In genomic region chr10:97334370-97335175, GRCh38 we compare ENCODE assay signal across 8 cellular contexts. TPM values are rescaled to one million over a fixed set of nuclear protein-coding genes. Genes with fewer than 3 reads are reported as not detected.
A peak's percentile ranks its signal among the peaks of the same experiment; 100 is the strongest.
DNase-seq lines count a peak whose midpoint lies in the region; ATAC-seq and TF ChIP-seq lines count a peak whose summit lies in the region.

TSS of gene FRAT2 (minus strand) at chr10:97334729. CDS start at chr10:97334572, 157 bp downstream.

- H3K27ac ChIP-seq in aorta (ENCODE audit: low read depth in 1 of 2, low read length in 2 of 2): peak within 1 kb of the TSS in 1 of 2 donors; percentile 70

- ATAC-seq in GM18498 (IDR thresholded peaks at IDR 0.05; ENCODE audit: unreplicated experiment) (peak; percentile 91), HG02798 (IDR thresholded peaks at IDR 0.05; ENCODE audit: poor library complexity, unreplicated experiment) (peak; percentile 89), aorta (ENCODE audit: low FRiP score) (peak; percentile 98)

- no peaks in the 10 kb centered on the region for H3K9me3 ChIP-seq in aorta (ENCODE audit: control insufficient read depth, low read length)

- WGBS in aorta, 2 donors: 1% methylated on average over 79 to 103 of the region's 103 CpGs

- no peaks in the 10 kb centered on the region for H3K4me1 ChIP-seq in aorta (ENCODE audit: control insufficient read depth in 1 of 2, insufficient read depth in 2 of 2, low read length in 2 of 2)

- in situ Hi-C loops in astrocyte of the cerebellum (cut with HindIII; ENCODE audit: low sequenced_read_pairs): no loop called here

- H3K4me3 ChIP-seq in astrocyte of the cerebellum (ENCODE audit: low read depth, low read length): peak within 1 kb of the TSS; percentile 65
- peak within 1 kb of the TSS; percentile 65 to 82 for H3K4me3 ChIP-seq in aorta (ENCODE audit: low read length in 2 of 2)

- no peaks in the 10 kb centered on the region for H3K36me3 ChIP-seq in aorta (ENCODE audit: control insufficient read depth in 1 of 2, insufficient read depth in 2 of 2, low read length in 1 of 2)

- TF ChIP-seq CTCF in astrocyte of the cerebellum (IDR thresholded peaks at IDR 0.05; ENCODE audit: low read depth, low read length, missing control alignments): no peak

- no peaks in the 10 kb centered on the region for H3K27me3 ChIP-seq in aorta (ENCODE audit: control insufficient read depth in 1 of 2, insufficient read depth in 2 of 2, low read length in 1 of 2)

- peak; percentile 41 for DNase-seq in NCI-H1436 treated with DMSO at 0.1 percent for 48 hours (lab: John Stamatoyannopoulos, UW)
- peak; percentile 83 for DNase-seq in T-helper 9 cell
- DNase-seq in astrocyte of the cerebellum (ENCODE audit: low read depth): peak; percentile 77
- peak; percentile 97 for DNase-seq in hepatic stellate cell (ENCODE audit: low spot score)
- peak; percentile 62 for DNase-seq in renal cortical epithelial cell (ENCODE audit: low read depth)
- DNase-seq in aorta: peak; percentile 95 to 96

- intact Hi-C loops in aorta (cut with DNase I): loop anchor here (1.0 to 10.0 kb wide), 5 partner anchors 16 to 163 kb away; partner anchors contain the start of genes ARHGAP19 (in 1 of the 2), FRAT1 (in 1 of the 2), MMS19 (in 1 of the 2) and UBTD1 (in 1 of the 2)

RNA-seq across cellular contexts. Expression of gene FRAT2, which starts in this region (rescaled TPM):
- total RNA-seq in renal cortical epithelial cell: 7.8 and 15.0 TPM in 2 replicates
- total RNA-seq in aorta: 1 to 10 TPM; 5.5 to 8.6 TPM
- polyA plus RNA-seq in aorta: 1 to 10 TPM; 3.0 to 7.0 TPM

Comparison
In these comparisons a context has a peak if more than half of its experiments do, and no peak if none do; other contexts are left out.
1. DNase-seq: peak in every context shown above with its lines; median percentile 97 in hepatic stellate cell; 96 in aorta; 83 in T-helper 9 cell; 77 in astrocyte of the cerebellum; 62 in renal cortical epithelial cell; 41 in NCI-H1436 treated with DMSO at 0.1 percent for 48 hours.